ENCODE assay signal across 25 cellular contexts in the genomic region with DNA sequence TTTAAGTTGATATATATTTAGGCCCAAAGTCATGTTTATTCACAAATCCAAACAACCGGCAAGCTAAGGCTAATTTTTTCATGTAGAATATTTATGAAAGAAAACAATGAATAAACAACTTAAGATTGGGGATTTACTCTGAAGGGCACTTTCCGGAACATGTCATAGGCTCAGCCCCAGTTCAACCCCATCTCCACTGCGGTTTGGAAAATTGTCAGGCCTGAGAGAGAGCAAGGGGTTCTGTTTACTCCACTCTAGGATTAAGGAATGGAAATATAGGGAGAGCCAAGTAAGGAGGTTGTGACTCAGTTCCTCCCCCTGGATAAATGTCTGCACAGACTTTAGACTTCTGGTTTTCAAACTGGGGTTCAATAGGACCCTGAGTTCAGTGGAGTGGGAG. TPM values are rescaled to one million over a fixed set of nuclear protein-coding genes. Genes with fewer than 3 reads are reported as not detected.
DNase-seq lines count a peak whose midpoint lies in the region; ATAC-seq and TF ChIP-seq lines count a peak whose summit lies in the region.
"Had no signal": no experiment of that assay in that cellular context is flagged by ENCODE, and none has a peak within 500 bp of the region (broad histone marks: within the 10 kb centered on the region; RNA-seq: fewer than 3 reads in every experiment).

No MANE protein-coding gene starts in this region.

- 0 out of 2 replicates have a peak, but pooled peaks cover 2% of the 10 kb centered on the region for H3K36me3 ChIP-seq in MG63

- H3K9me3 Mint-ChIP-seq in osteocyte (ENCODE audit: unreplicated experiment): no peaks in the 10 kb centered on the region
- H3K9me3 Mint-ChIP-seq: activated T-helper 1 cell treated with anti-CD3 and anti-CD28 coated beads, Interleukin-12 subunit alpha, Interleukin-12 subunit beta, Interleukin-2, Interleukin-4 antibody, amounts not matched to agents 30 ng/mL and 10 ng/mL and 1 ng/mL, durations not matched to agents 14 hours and 24 hours and 36 hours had no signal

- no peak overlapping the region for H3K4me3 Mint-ChIP-seq in osteocyte (ENCODE audit: unreplicated experiment)
- H3K4me3 Mint-ChIP-seq: activated CD8-positive, alpha-beta memory T cell treated with anti-CD3 and anti-CD28 coated beads, Interleukin-2, amount 10 ng/mL, durations not matched to agents 7 days and 5 days; activated naive CD8-positive, alpha-beta T cell; activated T-helper 1 cell treated with anti-CD3 and anti-CD28 coated beads, Interleukin-12 subunit alpha, Interleukin-12 subunit beta, Interleukin-2, Interleukin-4 antibody, amounts not matched to agents 30 ng/mL and 10 ng/mL and 1 ng/mL, durations not matched to agents 14 hours and 24 hours and 36 hours had no signal

- no peak for ATAC-seq in HG03196 (IDR thresholded peaks at IDR 0.05; ENCODE audit: unreplicated experiment)
- ATAC-seq: A549; activated CD8-positive, alpha-beta memory T cell treated with anti-CD3 and anti-CD28 coated beads, Interleukin-2, amount 10 ng/mL, durations not matched to agents 7 days and 5 days; HepG2; SK-N-SH treated with all-trans-retinoic acid at 6 μM for 48 hours had no signal

- H3K9me3 ChIP-seq in AG04450 (ENCODE audit: control insufficient read depth, insufficient read depth, low read length) (no peaks in the 10 kb centered on the region), MG63 (no peaks in the 10 kb centered on the region)
- H3K9me3 ChIP-seq: A549, Caco-2, upper lobe of left lung had no signal

- POLR2A ChIA-PET in AG04450 (lab: Yijun Ruan, JAX): interaction anchor here (0.7 to 1.0 kb wide), 3 partner anchors 31 to 57 kb away, joined by 3 to 4 read pairs (median 3); no protein-coding TSS in a partner anchor

- DNase-seq in AG04450 (ENCODE audit: low read depth, low spot score) (peak; percentile 67), MG63 (peak; percentile 90), fibroblast of mammary gland (ENCODE audit: low read depth) (peak; percentile 37), osteocyte (ENCODE audit: extremely low spot score, unreplicated experiment) (peak; percentile 10), NCI-H1930 (lab: John Stamatoyannopoulos, UW) (no peak), dermis blood vessel endothelial cell (no peak)
- DNase-seq in stimulated activated naive CD4-positive, alpha-beta T cell (lab: John Stamatoyannopoulos, UW): no peak
- DNase-seq: activated CD4-positive, alpha-beta T cell treated with anti-CD3 and anti-CD28 coated beads for 48 hours; Caco-2; DMS79; GF-D8; GOT3; NCI-H1105 treated with DMSO at 0.1 percent for 48 hours; NCI-H2081; NCI-H774 had no signal

- CTCF ChIA-PET in AG04450 (lab: Charles Lee): no interaction called here

- peak overlapping the region; percentile 59 for H3K27ac ChIP-seq in AG04450 (ENCODE audit: low read depth, low read length)
- H3K27ac ChIP-seq: A549; BLaER1 treated with 17β-estradiol and CSF1 and Interleukin-3, amounts not matched to agents 10 nM and 100 nM had no signal

- TF ChIP-seq CTCF in AG04450 (IDR thresholded peaks at IDR 0.05; ENCODE audit: low read depth, low read length) (no peak), fibroblast of mammary gland (conservative IDR thresholded peaks at IDR 0.05; ENCODE audit: control insufficient read depth, insufficient read depth, low read depth, low read length) (no peak), osteocyte (IDR thresholded peaks at IDR 0.05) (no peak)

- H3K27ac Mint-ChIP-seq in osteocyte (ENCODE audit: unreplicated experiment): peak overlapping the region; percentile 14
- H3K27ac Mint-ChIP-seq: activated CD8-positive, alpha-beta memory T cell treated with anti-CD3 and anti-CD28 coated beads, Interleukin-2, amount 10 ng/mL, durations not matched to agents 7 days and 5 days; activated naive CD8-positive, alpha-beta T cell; activated T-helper 1 cell treated with anti-CD3 and anti-CD28 coated beads, Interleukin-12 subunit alpha, Interleukin-12 subunit beta, Interleukin-2, Interleukin-4 antibody, amounts not matched to agents 30 ng/mL and 10 ng/mL and 1 ng/mL, durations not matched to agents 14 hours and 24 hours and 36 hours; progenitor cell of endocrine pancreas had no signal

- H3K4me3 ChIP-seq in AG04450 (ENCODE audit: low read depth, low read length) (no peak overlapping the region), MG63 (no peak overlapping the region), fibroblast of mammary gland (ENCODE audit: control insufficient read depth, low read depth, low read length) (no peak overlapping the region)
- H3K4me3 ChIP-seq: A549; BLaER1 treated with 17β-estradiol and CSF1 and Interleukin-3, amounts not matched to agents 10 nM and 100 nM; upper lobe of left lung had no signal

- H3K27me3 ChIP-seq in AG04450 (ENCODE audit: control insufficient read depth, insufficient read depth, low read length) (no peaks in the 10 kb centered on the region), MG63 (no peaks in the 10 kb centered on the region)
- H3K27me3 ChIP-seq: BLaER1 treated with 17β-estradiol and CSF1 and Interleukin-3, amounts not matched to agents 10 nM and 100 nM; upper lobe of left lung had no signal

- H3K27me3 Mint-ChIP-seq in osteocyte (ENCODE audit: unreplicated experiment): no peaks in the 10 kb centered on the region
- H3K27me3 Mint-ChIP-seq: activated CD8-positive, alpha-beta memory T cell treated with anti-CD3 and anti-CD28 coated beads, Interleukin-2, amount 10 ng/mL, durations not matched to agents 7 days and 5 days; activated naive CD8-positive, alpha-beta T cell; progenitor cell of endocrine pancreas had no signal

- H3K36me3 Mint-ChIP-seq in osteocyte (ENCODE audit: unreplicated experiment): peaks cover 10% of the 10 kb centered on the region
- H3K36me3 Mint-ChIP-seq: activated CD8-positive, alpha-beta memory T cell treated with anti-CD3 and anti-CD28 coated beads, Interleukin-2, amount 10 ng/mL, durations not matched to agents 7 days and 5 days had no signal

- peaks cover 14% of the 10 kb centered on the region for H3K4me1 Mint-ChIP-seq in osteocyte (ENCODE audit: unreplicated experiment)
- H3K4me1 Mint-ChIP-seq: activated CD8-positive, alpha-beta memory T cell treated with anti-CD3 and anti-CD28 coated beads, Interleukin-2, amount 10 ng/mL, durations not matched to agents 7 days and 5 days had no signal

RNA-seq across cellular contexts. Expression of gene RPS6KA2, which starts 18.2 kb away (rescaled TPM):
- polyA plus RNA-seq in AG04450 (2011; rRNA removed): 70.9 and 76.6 TPM in 2 replicates
- 86.5 and 107 TPM in 2 replicates for polyA minus RNA-seq in AG04450 (2011; rRNA and poly(A)+ RNA removed)
- total RNA-seq in MG63 (2014; rRNA removed; shearing (Covaris generic); ENCODE audit: low replicate concordance): 14.1 and 14.3 TPM in 2 replicates
- total RNA-seq in osteocyte: 89.9 and 102 TPM in 2 replicates
- 166 and 297 TPM in 2 replicates for total RNA-seq in dermis blood vessel endothelial cell

RNA-seq across cellular contexts. Expression of gene RAMACL, which starts 22.3 kb away (rescaled TPM):
- polyA plus RNA-seq in AG04450 (2011; rRNA removed): 0.77 and 0.87 TPM in 2 replicates
- 2.8 and 3.5 TPM in 2 replicates for polyA minus RNA-seq in AG04450 (2011; rRNA and poly(A)+ RNA removed)
- total RNA-seq in MG63 (2014; rRNA removed; shearing (Covaris generic); ENCODE audit: low replicate concordance): 0.13 TPM in 1 of 2 replicates, not detected in the other
- total RNA-seq in osteocyte (2.5 and 3.6 TPM in 2 replicates), dermis blood vessel endothelial cell (2.9 and 6.6 TPM in 2 replicates)

Comparison
In these comparisons a context has a peak if more than half of its experiments do, and no peak if none do; other contexts are left out.
1. DNase-seq: peak in AG04450 (single experiment), MG63 (single experiment), fibroblast of mammary gland (single experiment) and osteocyte (single experiment); none in NCI-H1930 (0 of 2), dermis blood vessel endothelial cell (single experiment) and stimulated activated naive CD4-positive, alpha-beta T cell (0 of 6).